29 cellular contexts compared by ENCODE assay signal in genomic region chr17:42316755-42317154, GRCh38. TPM values are rescaled to one million over a fixed set of nuclear protein-coding genes. Genes with fewer than 3 reads are reported as not detected.
A peak's percentile ranks its signal among the peaks of the same experiment; 100 is the strongest.
DNase-seq lines count a peak whose midpoint lies in the region; ATAC-seq and TF ChIP-seq lines count a peak whose summit lies in the region.
"Had no signal": no experiment of that assay in that cellular context is flagged by ENCODE, and none has a peak within 500 bp of the region (broad histone marks: within the 10 kb centered on the region; RNA-seq: fewer than 3 reads in every experiment).

No MANE protein-coding gene starts in this region.

- peaks cover 4% of the 10 kb centered on the region for H3K36me3 ChIP-seq in CD8-positive, alpha-beta T cell (ENCODE audit: insufficient read depth, low read length)
- H3K36me3 ChIP-seq in naive thymus-derived CD4-positive, alpha-beta T cell (ENCODE audit: control insufficient read depth in 2 of 3, insufficient read depth in 3 of 3, low read length in 3 of 3) = peaks cover 0 to 21% (median 4%) of the 10 kb centered on the region in 3 experiments

- CTCF ChIA-PET in activated CD4-positive, alpha-beta T cell treated with anti-CD3 and anti-CD28 coated beads, Interleukin-2, amount 10 ng/mL, durations not matched to agents 7 days and 5 days (lab: Charles Lee) = interaction anchor here (0.6 to 22.5 kb wide), 8 partner anchors 8 to 213 kb away, joined by 3 to 357 read pairs (median 3); no protein-coding TSS in a partner anchor
- CTCF ChIA-PET in CD8-positive, alpha-beta T cell (lab: Charles Lee) = interaction anchor here (0.7 to 22.7 kb wide), 2 partner anchors 12 to 86 kb away, joined by 4 to 672 read pairs; no protein-coding TSS in a partner anchor
- CTCF ChIA-PET in activated CD8-positive, alpha-beta T cell treated with anti-CD3 and anti-CD28 coated beads for 36 hours (lab: Charles Lee) = interaction anchor here (0.5 to 30.6 kb wide), 4 partner anchors 8 to 147 kb away, joined by 3 to 968 read pairs (median 3); partner anchors contain the start of genes STAT3 and STAT5A
- CTCF ChIA-PET in naive thymus-derived CD4-positive, alpha-beta T cell (lab: Charles Lee) = interaction anchor here (0.7 to 16.1 kb wide), 4 partner anchors 88 to 125 kb away, joined by 3 to 264 read pairs (median 28); no protein-coding TSS in a partner anchor

- POLR2A ChIA-PET in activated CD4-positive, alpha-beta T cell treated with anti-CD3 and anti-CD28 coated beads, Interleukin-2, amount 10 ng/mL, durations not matched to agents 7 days and 5 days (lab: Charles Lee) = no interaction called here
- POLR2A ChIA-PET in CD8-positive, alpha-beta T cell (lab: Charles Lee) = no interaction called here
- POLR2A ChIA-PET in activated CD8-positive, alpha-beta T cell treated with anti-CD3 and anti-CD28 coated beads for 36 hours (lab: Charles Lee) = interaction anchor here (0.6 to 8.0 kb wide), 5 partner anchors 15 to 80 kb away, joined by 4 to 52 read pairs (median 6); partner anchors contain the start of gene STAT3
- POLR2A ChIA-PET in naive thymus-derived CD4-positive, alpha-beta T cell (lab: Charles Lee) = interaction anchor here (0.5 to 6.8 kb wide), 6 partner anchors 14 to 154 kb away, joined by 3 to 38 read pairs (median 3); partner anchors contain the start of gene STAT3

- DNase-seq in activated CD4-positive, alpha-beta T cell treated with anti-CD3 and anti-CD28 coated beads, Interleukin-2, amount 10 ng/mL, durations not matched to agents 7 days and 5 days = no peak
- no peak for DNase-seq in activated CD4-positive, alpha-beta T cell treated with anti-CD3 and anti-CD28 coated beads for 4 hours
- DNase-seq in CD8-positive, alpha-beta T cell = no peak
- no peak for DNase-seq in activated CD8-positive, alpha-beta T cell treated with anti-CD3 and anti-CD28 coated beads for 36 hours
- no peak for DNase-seq in naive thymus-derived CD4-positive, alpha-beta T cell
- DNase-seq in DMS53 treated with DMSO at 0.1 percent for 48 hours (lab: John Stamatoyannopoulos, UW; ENCODE audit: unreplicated experiment) = no peak
- DNase-seq: activated CD4-positive, CD25-positive, alpha-beta regulatory T cell treated with anti-CD3 and anti-CD28 coated beads, Interleukin-2, amount 50 U/mL, for 72 hours; CD4-positive, CD25-positive, alpha-beta regulatory T cell; dermis blood vessel endothelial cell; DMS153; esophagus squamous epithelium; foreskin melanocyte; hippocampal formation; left cardiac atrium; NCI-H1092; NCI-H2029; NCI-H226; NCI-H69; RPMI8226; stimulated activated CD4-positive, alpha-beta T cell treated with anti-CD3 and anti-CD28 coated beads, Interleukin-4, amount 100 ng/mL, for 4 hours; stimulated activated naive CD4-positive, alpha-beta T cell; tibial artery had no signal

- no peak for TF ChIP-seq CTCF in CD8-positive, alpha-beta T cell (IDR thresholded peaks at IDR 0.05)
- no peak for TF ChIP-seq CTCF in activated CD8-positive, alpha-beta T cell treated with anti-CD3 and anti-CD28 coated beads for 36 hours (IDR thresholded peaks at IDR 0.05)

- peaks cover 68% of the 10 kb centered on the region for H3K4me1 ChIP-seq in CD8-positive, alpha-beta T cell (ENCODE audit: insufficient read depth, low read length)
- peaks cover 14 to 63% of the 10 kb centered on the region in 2 donors for H3K4me1 ChIP-seq in naive thymus-derived CD4-positive, alpha-beta T cell (ENCODE audit: control insufficient read depth in 2 of 2, insufficient read depth in 2 of 2, low read length in 2 of 2)

- no peak overlapping the region for H3K4me3 ChIP-seq in CD8-positive, alpha-beta T cell (ENCODE audit: low read depth, low read length)
- no peak overlapping the region for H3K4me3 ChIP-seq in naive thymus-derived CD4-positive, alpha-beta T cell (ENCODE audit: low read length)
- H3K4me3 ChIP-seq: esophagus squamous epithelium, SJSA1, tibial artery had no signal

- peaks cover 77% of the 10 kb centered on the region for H3K4me1 Mint-ChIP-seq in activated CD4-positive, alpha-beta T cell treated with anti-CD3 and anti-CD28 coated beads, Interleukin-2, amount 10 ng/mL, durations not matched to agents 7 days and 5 days
- H3K4me1 Mint-ChIP-seq in CD8-positive, alpha-beta T cell (ENCODE audit: low read depth) = peaks cover 72% of the 10 kb centered on the region
- peaks cover 74% of the 10 kb centered on the region for H3K4me1 Mint-ChIP-seq in activated CD8-positive, alpha-beta T cell treated with anti-CD3 and anti-CD28 coated beads for 36 hours (ENCODE audit: low read depth)
- peaks cover 41 to 87% (median 73%) of the 10 kb centered on the region in 7 donors for H3K4me1 Mint-ChIP-seq in naive thymus-derived CD4-positive, alpha-beta T cell

- H3K9me3 ChIP-seq in CD8-positive, alpha-beta T cell (ENCODE audit: low read length) = no peaks in the 10 kb centered on the region
- H3K9me3 ChIP-seq in naive thymus-derived CD4-positive, alpha-beta T cell (ENCODE audit: control insufficient read depth in 2 of 3, low read length in 3 of 3) = no peaks in the 10 kb centered on the region
- H3K9me3 ChIP-seq: esophagus squamous epithelium, neutrophil, SJSA1, tibial artery had no signal

- no peak overlapping the region for H3K4me3 Mint-ChIP-seq in activated CD4-positive, alpha-beta T cell treated with anti-CD3 and anti-CD28 coated beads, Interleukin-2, amount 10 ng/mL, durations not matched to agents 7 days and 5 days
- no peak overlapping the region for H3K4me3 Mint-ChIP-seq in CD8-positive, alpha-beta T cell
- no peak overlapping the region for H3K4me3 Mint-ChIP-seq in activated CD8-positive, alpha-beta T cell treated with anti-CD3 and anti-CD28 coated beads for 36 hours
- peak overlapping the region in 5 of 10 donors; percentile 15 to 44 (median 40) for H3K4me3 Mint-ChIP-seq in naive thymus-derived CD4-positive, alpha-beta T cell
- H3K4me3 Mint-ChIP-seq: central memory CD8-positive, alpha-beta T cell had no signal

- ATAC-seq in CD8-positive, alpha-beta T cell = no peak
- no peak for ATAC-seq in activated CD8-positive, alpha-beta T cell treated with anti-CD3 and anti-CD28 coated beads for 36 hours
- no peak for ATAC-seq in naive thymus-derived CD4-positive, alpha-beta T cell
- ATAC-seq in HG02678 (IDR thresholded peaks at IDR 0.05; ENCODE audit: unreplicated experiment) (no peak), GM21423 (IDR thresholded peaks at IDR 0.05; ENCODE audit: unreplicated experiment) (no peak)
- ATAC-seq: left cardiac atrium, sciatic nerve had no signal

- H3K9me3 Mint-ChIP-seq in activated CD4-positive, alpha-beta T cell treated with anti-CD3 and anti-CD28 coated beads, Interleukin-2, amount 10 ng/mL, durations not matched to agents 7 days and 5 days = no peaks in the 10 kb centered on the region
- H3K9me3 Mint-ChIP-seq in CD8-positive, alpha-beta T cell = no peaks in the 10 kb centered on the region
- no peaks in the 10 kb centered on the region for H3K9me3 Mint-ChIP-seq in activated CD8-positive, alpha-beta T cell treated with anti-CD3 and anti-CD28 coated beads for 36 hours
- H3K9me3 Mint-ChIP-seq in naive thymus-derived CD4-positive, alpha-beta T cell = no peaks in the 10 kb centered on the region
- H3K9me3 Mint-ChIP-seq: CD4-positive, CD25-positive, alpha-beta regulatory T cell; central memory CD8-positive, alpha-beta T cell had no signal

- no peaks in the 10 kb centered on the region for H3K27me3 Mint-ChIP-seq in activated CD4-positive, alpha-beta T cell treated with anti-CD3 and anti-CD28 coated beads, Interleukin-2, amount 10 ng/mL, durations not matched to agents 7 days and 5 days
- no peaks in the 10 kb centered on the region for H3K27me3 Mint-ChIP-seq in CD8-positive, alpha-beta T cell (ENCODE audit: low read depth)
- no peaks in the 10 kb centered on the region for H3K27me3 Mint-ChIP-seq in activated CD8-positive, alpha-beta T cell treated with anti-CD3 and anti-CD28 coated beads for 36 hours
- no peaks in the 10 kb centered on the region for H3K27me3 Mint-ChIP-seq in naive thymus-derived CD4-positive, alpha-beta T cell
- H3K27me3 Mint-ChIP-seq: CD4-positive, CD25-positive, alpha-beta regulatory T cell; central memory CD8-positive, alpha-beta T cell; progenitor cell of endocrine pancreas had no signal

- no peaks in the 10 kb centered on the region for H3K27me3 ChIP-seq in CD8-positive, alpha-beta T cell (ENCODE audit: insufficient read depth, low read length)
- no peaks in the 10 kb centered on the region for H3K27me3 ChIP-seq in naive thymus-derived CD4-positive, alpha-beta T cell (ENCODE audit: control insufficient read depth in 2 of 2, insufficient read depth in 2 of 2, low read length in 2 of 2)
- H3K27me3 ChIP-seq: esophagus squamous epithelium, neutrophil, SJSA1, tibial artery had no signal

- intact Hi-C loops in CD8-positive, alpha-beta T cell (cut with DNase I, micrococcal nuclease) = loop anchor here in 1 of 2 experiments (10.0 kb wide), 1 partner anchor 292 kb away; the partner anchor contains the start of gene NKIRAS2
- intact Hi-C loops in activated CD8-positive, alpha-beta T cell treated with anti-CD3 and anti-CD28 coated beads for 36 hours (cut with micrococcal nuclease) = no loop called here
- intact Hi-C loops in naive thymus-derived CD4-positive, alpha-beta T cell (cut with micrococcal nuclease) = loop anchor here in 1 of 2 donors (10.0 kb wide), 2 partner anchors 302 to 358 kb away; partner anchors contain the start of genes DNAJC7 and PLEKHH3

- H3K27ac Mint-ChIP-seq in activated CD4-positive, alpha-beta T cell treated with anti-CD3 and anti-CD28 coated beads, Interleukin-2, amount 10 ng/mL, durations not matched to agents 7 days and 5 days = peak overlapping the region; percentile 74
- H3K27ac Mint-ChIP-seq in CD8-positive, alpha-beta T cell = peak overlapping the region; percentile 67
- H3K27ac Mint-ChIP-seq in activated CD8-positive, alpha-beta T cell treated with anti-CD3 and anti-CD28 coated beads for 36 hours = peak overlapping the region; percentile 10
- peak overlapping the region; percentile 41 to 92 (median 85) for H3K27ac Mint-ChIP-seq in naive thymus-derived CD4-positive, alpha-beta T cell

- H3K27ac ChIP-seq in CD8-positive, alpha-beta T cell (ENCODE audit: low read depth, low read length) = no peak overlapping the region
- H3K27ac ChIP-seq in naive thymus-derived CD4-positive, alpha-beta T cell (ENCODE audit: low read depth, low read length) = no peak overlapping the region
- H3K27ac ChIP-seq: neutrophil, SJSA1, tibial artery had no signal

- peaks cover 58% of the 10 kb centered on the region for H3K36me3 Mint-ChIP-seq in activated CD4-positive, alpha-beta T cell treated with anti-CD3 and anti-CD28 coated beads, Interleukin-2, amount 10 ng/mL, durations not matched to agents 7 days and 5 days (ENCODE audit: low read depth)
- peaks cover 46% of the 10 kb centered on the region for H3K36me3 Mint-ChIP-seq in CD8-positive, alpha-beta T cell
- peaks cover 70% of the 10 kb centered on the region for H3K36me3 Mint-ChIP-seq in activated CD8-positive, alpha-beta T cell treated with anti-CD3 and anti-CD28 coated beads for 36 hours (ENCODE audit: low read depth)
- H3K36me3 Mint-ChIP-seq in naive thymus-derived CD4-positive, alpha-beta T cell = peaks cover 5 to 32% (median 5%) of the 10 kb centered on the region in 5 donors

RNA-seq across cellular contexts. Expression of gene STAT5A, which starts 28.5 kb away (rescaled TPM):
- 100 to 1,000 TPM in 1 of 2 experiments, 10 to 100 TPM in 1; 99.5 to 108 TPM for total RNA-seq in activated CD4-positive, alpha-beta T cell treated with anti-CD3 and anti-CD28 coated beads, Interleukin-2, amount 10 ng/mL, durations not matched to agents 7 days and 5 days
- total RNA-seq in CD8-positive, alpha-beta T cell = 100 to 1,000 TPM; 300 to 319 TPM
- total RNA-seq in activated CD8-positive, alpha-beta T cell treated with anti-CD3 and anti-CD28 coated beads for 36 hours = 100 to 1,000 TPM; 163 to 190 TPM
- 100 to 1,000 TPM; 111 to 162 (median 150) TPM for total RNA-seq in naive thymus-derived CD4-positive, alpha-beta T cell
- polyA plus RNA-seq in naive thymus-derived CD4-positive, alpha-beta T cell = 100 to 1,000 TPM in 1 of 2 donors, 10 to 100 TPM in 1; 72.8 to 150 TPM

RNA-seq across cellular contexts. Expression of gene STAT5B, which starts 40.6 kb away (rescaled TPM):
- 100 to 1,000 TPM; 150 to 164 TPM for total RNA-seq in activated CD4-positive, alpha-beta T cell treated with anti-CD3 and anti-CD28 coated beads, Interleukin-2, amount 10 ng/mL, durations not matched to agents 7 days and 5 days
- total RNA-seq in CD8-positive, alpha-beta T cell = 10 to 100 TPM; 85.2 to 85.5 TPM
- total RNA-seq in activated CD8-positive, alpha-beta T cell treated with anti-CD3 and anti-CD28 coated beads for 36 hours = 100 to 1,000 TPM; 128 to 129 TPM
- 100 to 1,000 TPM; 143 to 192 (median 183) TPM for total RNA-seq in naive thymus-derived CD4-positive, alpha-beta T cell
- polyA plus RNA-seq in naive thymus-derived CD4-positive, alpha-beta T cell = 100 to 1,000 TPM in 1 of 2 donors, 10 to 100 TPM in 1; 98.0 to 135 TPM

Comparison
In these comparisons a context has a peak if more than half of its experiments do, and no peak if none do; other contexts are left out.
1. H3K27ac Mint-ChIP-seq: peak in every context shown above with its lines; median percentile 85 in naive thymus-derived CD4-positive, alpha-beta T cell; 74 in activated CD4-positive, alpha-beta T cell treated with anti-CD3 and anti-CD28 coated beads, Interleukin-2, amount 10 ng/mL, durations not matched to agents 7 days and 5 days; 67 in CD8-positive, alpha-beta T cell; 10 in activated CD8-positive, alpha-beta T cell treated with anti-CD3 and anti-CD28 coated beads for 36 hours.
2. POLR2A ChIA-PET loops: an anchor here in activated CD8-positive, alpha-beta T cell treated with anti-CD3 and anti-CD28 coated beads for 36 hours (0.6 to 8.0 kb wide) and naive thymus-derived CD4-positive, alpha-beta T cell (0.5 to 6.8 kb wide); none called in activated CD4-positive, alpha-beta T cell treated with anti-CD3 and anti-CD28 coated beads, Interleukin-2, amount 10 ng/mL, durations not matched to agents 7 days and 5 days and CD8-positive, alpha-beta T cell.